1 cellular context compared by ENCODE assay signal in the genomic region with DNA sequence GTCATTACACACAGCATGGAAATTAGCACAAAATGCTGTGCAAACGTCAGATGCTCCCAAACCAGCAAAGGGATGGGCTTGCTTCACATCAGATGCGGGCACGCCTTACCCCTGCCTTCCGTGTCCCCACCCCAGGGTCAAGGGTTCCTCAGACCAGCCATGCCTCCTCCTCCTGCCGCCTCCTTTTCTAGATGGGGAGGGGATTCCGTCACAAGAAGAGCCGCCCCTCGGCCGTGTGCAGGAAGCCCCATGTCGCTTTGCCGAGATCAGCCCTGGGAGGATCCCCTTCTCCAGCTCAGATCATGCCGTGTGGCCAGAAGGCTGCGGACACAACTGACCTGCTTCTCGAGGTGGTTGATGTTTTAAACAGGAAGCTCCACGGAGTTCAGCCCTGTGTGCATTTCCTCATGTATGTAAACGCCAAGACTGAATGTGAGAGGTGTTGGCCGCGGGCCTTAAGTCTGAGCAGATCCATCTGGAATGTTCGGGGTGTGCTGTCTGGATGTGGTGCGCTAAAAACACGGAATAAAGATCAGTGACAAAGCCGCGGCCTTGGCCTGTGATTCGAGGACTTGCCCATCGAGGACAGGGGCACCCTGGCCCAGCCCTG.
TF ChIP-seq lines count a peak whose summit lies in the region.

No MANE protein-coding gene starts in this region.

TF ChIP-seq in IMR-90, 13 proteins besides CTCF, POLR2A, EP300 and RAD21 (continued from another document):
- TF ChIP-seq, protein P1, sequence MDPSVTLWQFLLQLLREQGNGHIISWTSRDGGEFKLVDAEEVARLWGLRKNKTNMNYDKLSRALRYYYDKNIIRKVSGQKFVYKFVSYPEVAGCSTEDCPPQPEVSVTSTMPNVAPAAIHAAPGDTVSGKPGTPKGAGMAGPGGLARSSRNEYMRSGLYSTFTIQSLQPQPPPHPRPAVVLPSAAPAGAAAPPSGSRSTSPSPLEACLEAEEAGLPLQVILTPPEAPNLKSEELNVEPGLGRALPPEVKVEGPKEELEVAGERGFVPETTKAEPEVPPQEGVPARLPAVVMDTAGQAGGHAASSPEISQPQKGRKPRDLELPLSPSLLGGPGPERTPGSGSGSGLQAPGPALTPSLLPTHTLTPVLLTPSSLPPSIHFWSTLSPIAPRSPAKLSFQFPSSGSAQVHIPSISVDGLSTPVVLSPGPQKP (IDR thresholded peaks at IDR 0.05; ENCODE audit: borderline replicate concordance, low read depth, low read length): no peak
- TF ChIP-seq CHD1 (IDR thresholded peaks at IDR 0.05; ENCODE audit: low read depth, low read length) (no peak), NFE2L2 (IDR thresholded peaks at IDR 0.05; ENCODE audit: low read depth, low read length) (no peak), MAZ (IDR thresholded peaks at IDR 0.05; ENCODE audit: borderline replicate concordance, low read depth, low read length) (no peak), MXI1 (IDR thresholded peaks at IDR 0.05; ENCODE audit: borderline replicate concordance, low read depth, low read length) (no peak), SMC3 (IDR thresholded peaks at IDR 0.05; ENCODE audit: low read depth, low read length) (no peak), RFX5 (IDR thresholded peaks at IDR 0.05; ENCODE audit: low read depth, low read length) (no peak), BHLHE40 (IDR thresholded peaks at IDR 0.05; ENCODE audit: low read depth, low read length) (no peak), FOS (IDR thresholded peaks at IDR 0.05; ENCODE audit: low read depth, low read length) (no peak)
- TF ChIP-seq, protein P2, sequence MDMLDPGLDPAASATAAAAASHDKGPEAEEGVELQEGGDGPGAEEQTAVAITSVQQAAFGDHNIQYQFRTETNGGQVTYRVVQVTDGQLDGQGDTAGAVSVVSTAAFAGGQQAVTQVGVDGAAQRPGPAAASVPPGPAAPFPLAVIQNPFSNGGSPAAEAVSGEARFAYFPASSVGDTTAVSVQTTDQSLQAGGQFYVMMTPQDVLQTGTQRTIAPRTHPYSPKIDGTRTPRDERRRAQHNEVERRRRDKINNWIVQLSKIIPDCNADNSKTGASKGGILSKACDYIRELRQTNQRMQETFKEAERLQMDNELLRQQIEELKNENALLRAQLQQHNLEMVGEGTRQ (IDR thresholded peaks at IDR 0.05; ENCODE audit: low read depth, low read length): no peak
